Comparison of ENCODE assay signal across 7 cellular contexts in genomic region chr19:16371540-16371986, GRCh38. TPM values are rescaled to one million over a fixed set of nuclear protein-coding genes. Genes with fewer than 3 reads are reported as not detected.
DNase-seq lines count a peak whose midpoint lies in the region; ATAC-seq and TF ChIP-seq lines count a peak whose summit lies in the region.

No MANE protein-coding gene starts in this region.

- TF ChIP-seq CTCF in omental fat pad (IDR thresholded peaks at IDR 0.05): no peak

- H3K27ac Mint-ChIP-seq in immature natural killer cell: no peak overlapping the region
- peak overlapping the region; percentile 81 for H3K27ac Mint-ChIP-seq in stimulated activated effector memory CD8-positive, alpha-beta T cell treated with anti-CD3 and anti-CD28 coated beads, Interleukin-12 subunit alpha, Interleukin-12 subunit beta, amount 100 ng/mL, for 72 hours

- H3K4me3 Mint-ChIP-seq in immature natural killer cell: no peak overlapping the region
- H3K4me3 Mint-ChIP-seq in stimulated activated effector memory CD8-positive, alpha-beta T cell treated with anti-CD3 and anti-CD28 coated beads, Interleukin-12 subunit alpha, Interleukin-12 subunit beta, amount 100 ng/mL, for 72 hours: no peak overlapping the region

- no peaks in the 10 kb centered on the region for H3K9me3 Mint-ChIP-seq in immature natural killer cell
- no peaks in the 10 kb centered on the region for H3K9me3 Mint-ChIP-seq in stimulated activated effector memory CD8-positive, alpha-beta T cell treated with anti-CD3 and anti-CD28 coated beads, Interleukin-12 subunit alpha, Interleukin-12 subunit beta, amount 100 ng/mL, for 72 hours

- H3K36me3 Mint-ChIP-seq in immature natural killer cell: peaks cover 7 to 19% (median 12%) of the 10 kb centered on the region in 3 donors
- peaks cover 23% of the 10 kb centered on the region for H3K36me3 Mint-ChIP-seq in stimulated activated effector memory CD8-positive, alpha-beta T cell treated with anti-CD3 and anti-CD28 coated beads, Interleukin-12 subunit alpha, Interleukin-12 subunit beta, amount 100 ng/mL, for 72 hours

- H3K27me3 Mint-ChIP-seq in immature natural killer cell (ENCODE audit: low read depth in 3 of 3): peaks cover 23 to 25% (median 24%) of the 10 kb centered on the region in 3 donors

- peak in 2 of 3 experiments; percentile 64 to 70 for DNase-seq in activated CD8-positive, alpha-beta memory T cell treated with anti-CD3 and anti-CD28 coated beads for 48 hours (ENCODE audit: low read depth in 2 of 3, low spot score in 2 of 3)
- DNase-seq in immature natural killer cell (peak; percentile 96 to 97 (median 97)), omental fat pad (ENCODE audit: low spot score) (no peak), NCI-H2196 treated with DMSO at 0.1 percent for 48 hours (lab: John Stamatoyannopoulos, UW; ENCODE audit: unreplicated experiment) (no peak)
- DNase-seq in stimulated activated effector memory CD8-positive, alpha-beta T cell treated with anti-CD3 and anti-CD28 coated beads, Interleukin-12 subunit alpha, Interleukin-12 subunit beta, amount 100 ng/mL, for 72 hours (ENCODE audit: low spot score in 2 of 2): peak; percentile 77 to 90

- peaks cover 0 to 7% of the 10 kb centered on the region in 2 donors for H3K4me1 Mint-ChIP-seq in immature natural killer cell
- H3K4me1 Mint-ChIP-seq in stimulated activated effector memory CD8-positive, alpha-beta T cell treated with anti-CD3 and anti-CD28 coated beads, Interleukin-12 subunit alpha, Interleukin-12 subunit beta, amount 100 ng/mL, for 72 hours: peaks cover 34% of the 10 kb centered on the region

- peak; percentile 55 for ATAC-seq in GM19467 (IDR thresholded peaks at IDR 0.05; ENCODE audit: unreplicated experiment)
- peak; percentile 68 for ATAC-seq in HG03571 (IDR thresholded peaks at IDR 0.05; ENCODE audit: unreplicated experiment)
- ATAC-seq in stimulated activated effector memory CD8-positive, alpha-beta T cell treated with anti-CD3 and anti-CD28 coated beads, Interleukin-12 subunit alpha, Interleukin-12 subunit beta, amount 100 ng/mL, for 72 hours: peak; percentile 92
- no peak for ATAC-seq in omental fat pad (ENCODE audit: low FRiP score)

RNA-seq across cellular contexts. Expression of gene KLF2, which starts 46.9 kb away (rescaled TPM):
- polyA plus RNA-seq in immature natural killer cell: 100 to 1,000 TPM in 1 of 3 donors, 10 to 100 TPM in 2; 55.0 to 102 (median 91.0) TPM
- 100 to 1,000 TPM in 2 of 4 donors, 10 to 100 TPM in 2; 61.1 to 160 (median 85.9) TPM for total RNA-seq in omental fat pad

Comparison
In these comparisons a context has a peak if more than half of its experiments do, and no peak if none do; other contexts are left out.
1. DNase-seq: peak in activated CD8-positive, alpha-beta memory T cell treated with anti-CD3 and anti-CD28 coated beads for 48 hours (2 of 3), immature natural killer cell (3 of 3) and stimulated activated effector memory CD8-positive, alpha-beta T cell treated with anti-CD3 and anti-CD28 coated beads, Interleukin-12 subunit alpha, Interleukin-12 subunit beta, amount 100 ng/mL, for 72 hours (2 of 2); none in omental fat pad (single experiment) and NCI-H2196 treated with DMSO at 0.1 percent for 48 hours (single experiment).